12 cellular contexts compared by ENCODE assay signal in genomic region chr9:20321683-20322082, GRCh38.
DNase-seq lines count a peak whose midpoint lies in the region; ATAC-seq, FAIRE-seq and TF ChIP-seq lines count a peak whose summit lies in the region.
"Had no signal": no experiment of that assay in that cellular context is flagged by ENCODE, and none has a peak within 500 bp of the region (broad histone marks: within the 10 kb centered on the region; RNA-seq: fewer than 3 reads in every experiment).

No MANE protein-coding gene starts in this region.

- H3K9ac ChIP-seq in kidney (ENCODE audit: low read length in 2 of 2): no peak overlapping the region

- no peaks in the 10 kb centered on the region for H3K9me3 Mint-ChIP-seq in GM23338
- no peaks in the 10 kb centered on the region for H3K9me3 Mint-ChIP-seq in naive thymus-derived CD8-positive, alpha-beta T cell

- TF ChIP-seq CTCF in GM23338 (conservative IDR thresholded peaks at IDR 0.05; ENCODE audit: low read depth in 2 of 2): no peak
- TF ChIP-seq CTCF in kidney (IDR thresholded peaks at IDR 0.05; ENCODE audit: borderline replicate concordance, extremely low read depth, insufficient read depth): no peak
- no peak for TF ChIP-seq CTCF in GM13976 (IDR thresholded peaks at IDR 0.05; ENCODE audit: borderline replicate concordance, control extremely low read depth, extremely low read depth, insufficient read depth, missing control alignments)

- intact Hi-C loops in kidney (cut with DNase I): no loop called here

- H3K4me1 ChIP-seq in GM23338 (ENCODE audit: insufficient read depth) (no peaks in the 10 kb centered on the region), kidney (ENCODE audit: control insufficient read depth in 1 of 2, insufficient read depth in 1 of 2, low read depth in 1 of 2, low read length in 2 of 2) (no peaks in the 10 kb centered on the region)

- H3K4me3 Mint-ChIP-seq in GM23338: no peak overlapping the region
- H3K4me3 Mint-ChIP-seq in naive thymus-derived CD8-positive, alpha-beta T cell: peak overlapping the region; percentile 32 to 86 (median 70)

- peak overlapping the region; percentile 81; the same call in 1 of the 2 replicates for H2AFZ ChIP-seq in GM23338

- in situ Hi-C loops in GM13976 (cut with MboI; ENCODE audit: low sequenced_read_pairs, unreplicated experiment): no loop called here

- no peaks in the 10 kb centered on the region for H3F3A ChIP-seq in GM23338 (replicated peaks; ENCODE audit: low read depth)

- H3K4me3 ChIP-seq in GM23338 (no peak overlapping the region), kidney (ENCODE audit: low read length in 2 of 2) (no peak overlapping the region)
- H3K4me3 ChIP-seq: lung, right atrium auricular region had no signal

- no peak for ATAC-seq in GM23338
- peak; percentile 94 to 98 for ATAC-seq in naive thymus-derived CD8-positive, alpha-beta T cell
- no peak for ATAC-seq in HG03095 (IDR thresholded peaks at IDR 0.05; ENCODE audit: unreplicated experiment)

- no peak for FAIRE-seq in kidney (lab: Jason Lieb, UNC)

- H3K27me3 ChIP-seq in GM23338 (ENCODE audit: insufficient read depth): no peaks in the 10 kb centered on the region
- H3K27me3 ChIP-seq: right atrium auricular region had no signal

- no peaks in the 10 kb centered on the region for H3K36me3 Mint-ChIP-seq in GM23338 (ENCODE audit: low read depth)
- peaks cover 0 to 4% (median 4%) of the 10 kb centered on the region in 3 donors for H3K36me3 Mint-ChIP-seq in naive thymus-derived CD8-positive, alpha-beta T cell

- H3K27me3 Mint-ChIP-seq in GM23338 (ENCODE audit: insufficient read depth, low read depth, poor library complexity): peaks cover 3% of the 10 kb centered on the region
- H3K27me3 Mint-ChIP-seq in naive thymus-derived CD8-positive, alpha-beta T cell: no peaks in the 10 kb centered on the region

- no peak overlapping the region for H3K4me2 ChIP-seq in GM23338

- no peaks in the 10 kb centered on the region for H3K9me3 ChIP-seq in kidney (ENCODE audit: control insufficient read depth in 1 of 2, low read length in 2 of 2)
- H3K9me3 ChIP-seq: right atrium auricular region had no signal

- no peak overlapping the region for H3K27ac Mint-ChIP-seq in GM23338
- peak overlapping the region; percentile 71 to 97 (median 88) for H3K27ac Mint-ChIP-seq in naive thymus-derived CD8-positive, alpha-beta T cell

- POLR2A ChIA-PET in naive thymus-derived CD8-positive, alpha-beta T cell (lab: Charles Lee): interaction anchor here (0.9 to 2.6 kb wide), 9 partner anchors 11 to 300 kb away, joined by 3 to 10 read pairs (median 5); partner anchors contain the start of gene MLLT3

- H3K36me3 ChIP-seq in GM23338 (ENCODE audit: insufficient read depth): no peaks in the 10 kb centered on the region
- no peaks in the 10 kb centered on the region for H3K36me3 ChIP-seq in kidney (ENCODE audit: control insufficient read depth in 1 of 2, insufficient read depth in 2 of 2, low read length in 2 of 2)
- H3K36me3 ChIP-seq: right atrium auricular region had no signal

- peaks cover 3% of the 10 kb centered on the region; the same call in 2 of the 3 replicates for H3K4me1 Mint-ChIP-seq in GM23338
- peaks cover 40 to 86% (median 63%) of the 10 kb centered on the region in 4 donors for H3K4me1 Mint-ChIP-seq in naive thymus-derived CD8-positive, alpha-beta T cell

- H3K9me2 ChIP-seq in GM23338 (ENCODE audit: insufficient read depth): peaks cover 19% of the 10 kb centered on the region; the same call in 1 of the 2 replicates

- H3K79me2 ChIP-seq in GM23338 (replicated peaks; ENCODE audit: insufficient read depth): no peaks in the 10 kb centered on the region

- H4K20me1 ChIP-seq in GM23338 (replicated peaks; ENCODE audit: insufficient read depth): no peaks in the 10 kb centered on the region

- no peak overlapping the region for H3K27ac ChIP-seq in GM23338 (ENCODE audit: low read depth)
- H3K27ac ChIP-seq in kidney (ENCODE audit: low read depth in 2 of 2, low read length in 2 of 2): no peak overlapping the region
- H3K27ac ChIP-seq: right atrium auricular region had no signal

- DNase-seq in GM23338 (ENCODE audit: low spot score) (no peak), RPMI7951 (ENCODE audit: low read depth) (peak; percentile 1), kidney (no peak), nucleus accumbens (lab: John Stamatoyannopoulos, UW) (no peak), GM13976 (ENCODE audit: low spot score) (no peak)
- DNase-seq in activated naive CD4-positive, alpha-beta T cell treated with Interleukin-2 at 50 U/mL for 16 hours: peak; percentile 30
- DNase-seq in naive thymus-derived CD8-positive, alpha-beta T cell: peak in 9 of 10 donors; percentile 22 to 86 (median 64)
- DNase-seq: DMS 273 treated with DMSO at 0.1 percent for 48 hours, GOT3 had no signal

TF ChIP-seq in GM23338, 12 proteins besides CTCF, POLR2A, EP300 and RAD21 (continues in another document):
- TF ChIP-seq STAT1 (IDR thresholded peaks at IDR 0.05; ENCODE audit: unreplicated experiment) (no peak), CREB1 (CRISPR knock-in tag; IDR thresholded peaks at IDR 0.05; ENCODE audit: low read depth) (no peak)
- TF ChIP-seq, protein P1, sequence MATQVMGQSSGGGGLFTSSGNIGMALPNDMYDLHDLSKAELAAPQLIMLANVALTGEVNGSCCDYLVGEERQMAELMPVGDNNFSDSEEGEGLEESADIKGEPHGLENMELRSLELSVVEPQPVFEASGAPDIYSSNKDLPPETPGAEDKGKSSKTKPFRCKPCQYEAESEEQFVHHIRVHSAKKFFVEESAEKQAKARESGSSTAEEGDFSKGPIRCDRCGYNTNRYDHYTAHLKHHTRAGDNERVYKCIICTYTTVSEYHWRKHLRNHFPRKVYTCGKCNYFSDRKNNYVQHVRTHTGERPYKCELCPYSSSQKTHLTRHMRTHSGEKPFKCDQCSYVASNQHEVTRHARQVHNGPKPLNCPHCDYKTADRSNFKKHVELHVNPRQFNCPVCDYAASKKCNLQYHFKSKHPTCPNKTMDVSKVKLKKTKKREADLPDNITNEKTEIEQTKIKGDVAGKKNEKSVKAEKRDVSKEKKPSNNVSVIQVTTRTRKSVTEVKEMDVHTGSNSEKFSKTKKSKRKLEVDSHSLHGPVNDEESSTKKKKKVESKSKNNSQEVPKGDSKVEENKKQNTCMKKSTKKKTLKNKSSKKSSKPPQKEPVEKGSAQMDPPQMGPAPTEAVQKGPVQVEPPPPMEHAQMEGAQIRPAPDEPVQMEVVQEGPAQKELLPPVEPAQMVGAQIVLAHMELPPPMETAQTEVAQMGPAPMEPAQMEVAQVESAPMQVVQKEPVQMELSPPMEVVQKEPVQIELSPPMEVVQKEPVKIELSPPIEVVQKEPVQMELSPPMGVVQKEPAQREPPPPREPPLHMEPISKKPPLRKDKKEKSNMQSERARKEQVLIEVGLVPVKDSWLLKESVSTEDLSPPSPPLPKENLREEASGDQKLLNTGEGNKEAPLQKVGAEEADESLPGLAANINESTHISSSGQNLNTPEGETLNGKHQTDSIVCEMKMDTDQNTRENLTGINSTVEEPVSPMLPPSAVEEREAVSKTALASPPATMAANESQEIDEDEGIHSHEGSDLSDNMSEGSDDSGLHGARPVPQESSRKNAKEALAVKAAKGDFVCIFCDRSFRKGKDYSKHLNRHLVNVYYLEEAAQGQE (IDR thresholded peaks at IDR 0.05; ENCODE audit: unreplicated experiment): no peak

Comparison
In these comparisons a context has a peak if more than half of its experiments do, and no peak if none do; other contexts are left out.
1. ATAC-seq: peak in naive thymus-derived CD8-positive, alpha-beta T cell (2 of 2); none in GM23338 (single experiment) and HG03095 (single experiment).
2. DNase-seq: peak in RPMI7951 (single experiment), activated naive CD4-positive, alpha-beta T cell treated with Interleukin-2 at 50 U/mL for 16 hours (single experiment) and naive thymus-derived CD8-positive, alpha-beta T cell (9 of 10); none in GM23338 (single experiment), kidney (single experiment), nucleus accumbens (0 of 56) and GM13976 (single experiment).